17 cellular contexts compared by ENCODE assay signal in genomic region chr11:3659595-3660515, GRCh38. TPM values are rescaled to one million over a fixed set of nuclear protein-coding genes. Genes with fewer than 3 reads are reported as not detected.
"Had no signal": no experiment of that assay in that cellular context is flagged by ENCODE, and none has a peak within 500 bp of the region (broad histone marks: within the 10 kb centered on the region; RNA-seq: fewer than 3 reads in every experiment).

No MANE protein-coding gene starts in this region.

- ATAC-seq: activated T-cell treated with anti-CD3 and anti-CD28 coated beads, Interleukin-2, amount 50 U/mL, for 72 hours had no signal

- H3K4me3 Mint-ChIP-seq: activated CD4-positive, alpha-beta memory T cell treated with anti-CD3 and anti-CD28 coated beads for 36 hours; activated naive CD8-positive, alpha-beta T cell treated with anti-CD3 and anti-CD28 coated beads for 36 hours; activated T-cell treated with anti-CD3 and anti-CD28 coated beads, Interleukin-2, amount 50 U/mL, for 72 hours; nephron; stimulated activated naive CD8-positive, alpha-beta T cell treated with anti-CD3 and anti-CD28 coated beads, Interleukin-15, Interleukin-2, amounts not matched to agents 100 ng/mL and 50 ng/mL, for 24 hours had no signal

- H3K27ac ChIP-seq: hepatocyte, testis had no signal

- H3K27me3 ChIP-seq: hepatocyte, testis had no signal

- DNase-seq: activated CD4-positive, alpha-beta memory T cell treated with anti-CD3 and anti-CD28 coated beads for 36 hours; activated CD4-positive, alpha-beta T cell treated with anti-CD3 and anti-CD28 coated beads for 1 hour; activated gamma-delta T cell treated with Interleukin-2 at 50 U/mL for 16 hours; activated naive CD8-positive, alpha-beta T cell treated with anti-CD3 and anti-CD28 coated beads for 36 hours; activated T-cell treated with anti-CD3 and anti-CD28 coated beads, Interleukin-2, amount 50 U/mL, for 72 hours; stimulated activated CD4-positive, alpha-beta T cell treated with anti-CD3 and anti-CD28 coated beads, Interleukin-15, amount 100 ng/mL, for 24 hours; stimulated activated CD4-positive, alpha-beta T cell treated with anti-CD3 and anti-CD28 coated beads, Interleukin-4, amount 100 ng/mL, for 24 hours; testis had no signal

- H3K4me1 ChIP-seq: testis had no signal

- H3K4me1 Mint-ChIP-seq: activated naive CD8-positive, alpha-beta T cell treated with anti-CD3 and anti-CD28 coated beads for 36 hours; nephron had no signal

- H3K4me3 ChIP-seq: hepatocyte, testis had no signal

- H3K27ac Mint-ChIP-seq: activated CD4-positive, alpha-beta memory T cell treated with anti-CD3 and anti-CD28 coated beads for 36 hours; activated naive CD8-positive, alpha-beta T cell treated with anti-CD3 and anti-CD28 coated beads for 36 hours; activated T-cell treated with anti-CD3 and anti-CD28 coated beads, Interleukin-2, amount 50 U/mL, for 72 hours; nephron; stimulated activated naive CD8-positive, alpha-beta T cell treated with anti-CD3 and anti-CD28 coated beads, Interleukin-15, Interleukin-2, amounts not matched to agents 100 ng/mL and 50 ng/mL, for 24 hours had no signal

- H3K9me3 Mint-ChIP-seq: activated CD4-positive, alpha-beta memory T cell treated with anti-CD3 and anti-CD28 coated beads for 36 hours; activated naive CD8-positive, alpha-beta T cell treated with anti-CD3 and anti-CD28 coated beads for 36 hours; activated T-cell treated with anti-CD3 and anti-CD28 coated beads, Interleukin-2, amount 50 U/mL, for 72 hours; nephron; stimulated activated naive CD8-positive, alpha-beta T cell treated with anti-CD3 and anti-CD28 coated beads, Interleukin-15, Interleukin-2, amounts not matched to agents 100 ng/mL and 50 ng/mL, for 24 hours had no signal

- H3K9me3 ChIP-seq: testis had no signal

RNA-seq across cellular contexts. Expression of gene CHRNA10, which starts 11.3 kb away (rescaled TPM):
- total RNA-seq: hepatocyte had no signal

RNA-seq across cellular contexts. Expression of gene ART1, which starts 14.9 kb away (rescaled TPM):
- total RNA-seq: activated CD4-positive, alpha-beta memory T cell treated with anti-CD3 and anti-CD28 coated beads for 36 hours; activated naive CD8-positive, alpha-beta T cell treated with anti-CD3 and anti-CD28 coated beads for 36 hours; activated T-cell treated with anti-CD3 and anti-CD28 coated beads, Interleukin-2, amount 50 U/mL, for 72 hours; chondrocyte; dermis microvascular lymphatic vessel endothelial cell; hepatocyte; osteoblast; renal cortical epithelial cell; ureter had no signal
- polyA plus RNA-seq: esophagus, hepatocyte had no signal

RNA-seq across cellular contexts. Expression of gene ART5, which starts 18.1 kb away (rescaled TPM):
- total RNA-seq: activated CD4-positive, alpha-beta memory T cell treated with anti-CD3 and anti-CD28 coated beads for 36 hours; activated naive CD8-positive, alpha-beta T cell treated with anti-CD3 and anti-CD28 coated beads for 36 hours; activated T-cell treated with anti-CD3 and anti-CD28 coated beads, Interleukin-2, amount 50 U/mL, for 72 hours; dermis microvascular lymphatic vessel endothelial cell; renal cortical epithelial cell; ureter had no signal
- polyA plus RNA-seq: esophagus had no signal
